In genomic region chr4:105215609-105216313, GRCh38 we compare ENCODE assay signal across 10 cellular contexts.
DNase-seq lines count a peak whose midpoint lies in the region; ATAC-seq and TF ChIP-seq lines count a peak whose summit lies in the region.
"Had no signal": no experiment of that assay in that cellular context is flagged by ENCODE, and none has a peak within 500 bp of the region (broad histone marks: within the 10 kb centered on the region; RNA-seq: fewer than 3 reads in every experiment).

No MANE protein-coding gene starts in this region.

- 77% methylated on average over 4 of the region's 4 CpGs for WGBS in heart right ventricle, 2 donors

- H3K4me1 ChIP-seq in RWPE2 (ENCODE audit: insufficient read depth, poor library complexity, severe bottlenecking) (peaks cover 11% of the 10 kb centered on the region), heart right ventricle (peaks cover 0 to 15% (median 10%) of the 10 kb centered on the region in 9 donors), PC-9 (replicated peaks; ENCODE audit: insufficient read depth) (peaks cover 8% of the 10 kb centered on the region)

- no peak for TF ChIP-seq CTCF in RWPE2 (IDR thresholded peaks at IDR 0.05; ENCODE audit: poor library complexity, severe bottlenecking)
- TF ChIP-seq CTCF in heart right ventricle (IDR thresholded peaks at IDR 0.05) = no peak
- no peak for TF ChIP-seq CTCF in PC-9 (conservative IDR thresholded peaks at IDR 0.05)

- no peak overlapping the region for H2AFZ ChIP-seq in PC-9

- DNase-seq in RWPE2 (ENCODE audit: low spot score) (no peak), myocyte (ENCODE audit: low read depth) (peak; percentile 13), Right ventricle myocardium superior (no peak), heart right ventricle (no peak), PC-9 (no peak)
- no peak for DNase-seq in stimulated activated CD4-positive, alpha-beta T cell treated with anti-CD3 and anti-CD28 coated beads, Interleukin-4, amount 100 ng/mL, for 24 hours
- DNase-seq: NCI-H2227 treated with DMSO at 0.1 percent for 48 hours had no signal

- POLR2A ChIA-PET in PC-9 (lab: Charles Lee; ENCODE audit: unreplicated experiment) = no interaction called here

- H3K4me3 ChIP-seq in RWPE2 (ENCODE audit: severe bottlenecking) (no peak overlapping the region), heart right ventricle (no peak overlapping the region), PC-9 (no peak overlapping the region)

- CTCF ChIA-PET in PC-9 (lab: Charles Lee) = no interaction called here

- intact Hi-C loops in Right ventricle myocardium superior (cut with DNase I) (no loop called here), heart right ventricle (cut with DNase I) (no loop called here), PC-9 (cut with micrococcal nuclease; ENCODE audit: unreplicated experiment) (no loop called here)

- H3K27ac ChIP-seq in RWPE2 (ENCODE audit: poor library complexity, severe bottlenecking) (peak overlapping the region; percentile 48), heart right ventricle (no peak overlapping the region), PC-9 (no peak overlapping the region)

- H3K79me2 ChIP-seq in PC-9 (ENCODE audit: low read depth) = no peaks in the 10 kb centered on the region

- H3K9me3 ChIP-seq in RWPE2 (ENCODE audit: severe bottlenecking) (no peaks in the 10 kb centered on the region), heart right ventricle (no peaks in the 10 kb centered on the region), PC-9 (ENCODE audit: insufficient read depth, low read depth) (no peaks in the 10 kb centered on the region)

- no peaks in the 10 kb centered on the region for H4K20me1 ChIP-seq in PC-9 (ENCODE audit: insufficient read depth)

- no peak overlapping the region for H3K4me2 ChIP-seq in PC-9

- ATAC-seq in GM18517 (IDR thresholded peaks at IDR 0.05; ENCODE audit: unreplicated experiment) (peak; percentile 62), GM21786 (IDR thresholded peaks at IDR 0.05; ENCODE audit: unreplicated experiment) (peak; percentile 69), RWPE2 (ENCODE audit: low read depth) (peak; percentile 62), Right ventricle myocardium superior (ENCODE audit: poor library complexity) (no peak), heart right ventricle (no peak)
- ATAC-seq: sciatic nerve had no signal

- H3F3A ChIP-seq in PC-9 (ENCODE audit: insufficient read depth, low read depth) = peaks cover under 1% of the 10 kb centered on the region; the same call in 1 of the 2 replicates

- no peaks in the 10 kb centered on the region for H3K27me3 ChIP-seq in RWPE2 (ENCODE audit: insufficient read depth, poor library complexity, severe bottlenecking)
- H3K27me3 ChIP-seq in heart right ventricle = no peaks in the 10 kb centered on the region
- H3K27me3 ChIP-seq in PC-9 (ENCODE audit: insufficient read depth, low read depth) = no peaks in the 10 kb centered on the region

- no peaks in the 10 kb centered on the region for H3K9me2 ChIP-seq in PC-9 (ENCODE audit: insufficient read depth)

- H3K36me3 ChIP-seq in RWPE2 (ENCODE audit: low read depth) (no peaks in the 10 kb centered on the region), heart right ventricle (no peaks in the 10 kb centered on the region), PC-9 (ENCODE audit: low read depth) (no peaks in the 10 kb centered on the region)

- no TSS peak for BruUV-seq in PC-9 (replicated peaks; lab: Mats Ljungman, UMichigan)

Comparison
In these comparisons a context has a peak if more than half of its experiments do, and no peak if none do; other contexts are left out.
1. ATAC-seq: peak in GM18517 (single experiment), GM21786 (single experiment) and RWPE2 (single experiment); none in Right ventricle myocardium superior (single experiment) and heart right ventricle (0 of 8).